In genomic region chr3:37505415-37505814, GRCh38 we compare ENCODE assay signal across 18 cellular contexts. TPM values are rescaled to one million over a fixed set of nuclear protein-coding genes. Genes with fewer than 3 reads are reported as not detected.
"Had no signal": no experiment of that assay in that cellular context is flagged by ENCODE, and none has a peak within 500 bp of the region (broad histone marks: within the 10 kb centered on the region; RNA-seq: fewer than 3 reads in every experiment).

No MANE protein-coding gene starts in this region.

- DNase-seq: activated CD4-positive, alpha-beta T cell treated with anti-CD3 and anti-CD28 coated beads, Interleukin-2, amount 50 U/mL, for 48 hours; activated gamma-delta T cell treated with Interleukin-2 at 50 U/mL for 16 hours; activated T-cell treated with anti-CD3 and anti-CD28 coated beads for 4 hours; central memory CD4-positive, alpha-beta T cell; dermis blood vessel endothelial cell; effector CD8-positive, alpha-beta T cell; foreskin melanocyte; left ventricle myocardium inferior; naive thymus-derived CD8-positive, alpha-beta T cell; stimulated activated CD4-positive, alpha-beta T cell treated with anti-CD3 and anti-CD28 coated beads, Interleukin-2, amount 100 ng/mL, for 48 hours; stimulated activated CD8-positive, alpha-beta memory T cell treated with anti-CD3 and anti-CD28 coated beads, Interleukin-4, amount 100 ng/mL, for 48 hours; stimulated activated naive CD4-positive, alpha-beta T cell treated with Interleukin-2 at 50 U/mL for 16 hours; substantia nigra; T-helper 9 cell; thyroid gland had no signal

- H3K9me3 ChIP-seq: left ventricle myocardium inferior, thyroid gland had no signal

- H3K27me3 ChIP-seq: thyroid gland had no signal

- H3K36me3 Mint-ChIP-seq: activated naive CD4-positive, alpha-beta T cell treated with anti-CD3 and anti-CD28 coated beads, Interleukin-2, amount 50 U/mL, for 24 hours; naive thymus-derived CD8-positive, alpha-beta T cell; WTC11 had no signal

- H3K9me3 Mint-ChIP-seq: activated naive CD4-positive, alpha-beta T cell treated with anti-CD3 and anti-CD28 coated beads, Interleukin-2, amount 50 U/mL, for 24 hours; mesothelial cell of epicardium; naive thymus-derived CD8-positive, alpha-beta T cell; WTC11 had no signal

- H3K4me3 ChIP-seq: left ventricle myocardium inferior, thyroid gland had no signal

- H3K27ac ChIP-seq: left ventricle myocardium inferior had no signal

- H3K4me3 Mint-ChIP-seq: activated naive CD4-positive, alpha-beta T cell treated with anti-CD3 and anti-CD28 coated beads, Interleukin-2, amount 50 U/mL, for 24 hours; mesothelial cell of epicardium; naive thymus-derived CD8-positive, alpha-beta T cell; WTC11 had no signal

- H3K27ac Mint-ChIP-seq: activated naive CD4-positive, alpha-beta T cell treated with anti-CD3 and anti-CD28 coated beads, Interleukin-2, amount 50 U/mL, for 24 hours; naive thymus-derived CD8-positive, alpha-beta T cell; WTC11 had no signal

- H3K4me1 Mint-ChIP-seq: activated naive CD4-positive, alpha-beta T cell treated with anti-CD3 and anti-CD28 coated beads, Interleukin-2, amount 50 U/mL, for 24 hours had no signal

RNA-seq across cellular contexts. Expression of gene ITGA9, which starts 53.5 kb away (rescaled TPM):
- polyA plus RNA-seq: naive thymus-derived CD8-positive, alpha-beta T cell had no signal
